ENCODE assay signal across 25 cellular contexts in the genomic region with DNA sequence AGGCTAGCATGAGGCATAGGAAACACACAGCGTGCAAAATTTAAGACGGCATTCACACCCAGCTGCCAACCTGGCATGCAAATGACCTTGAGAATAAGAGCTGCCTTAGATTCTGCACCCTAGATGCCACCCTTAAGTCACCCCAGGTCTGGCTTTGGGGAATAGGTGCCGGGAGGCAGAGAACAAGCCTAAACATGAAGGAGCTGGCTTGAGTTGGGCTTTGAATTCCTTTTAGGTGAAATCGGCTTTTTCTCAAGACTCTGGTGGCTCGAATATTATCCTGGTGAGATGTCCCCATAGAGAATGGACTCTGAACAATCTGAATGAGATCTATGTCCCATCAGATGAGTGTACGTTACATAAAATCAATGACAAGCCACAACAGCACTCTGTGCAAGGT.
"Had no signal": no experiment of that assay in that cellular context is flagged by ENCODE, and none has a peak within 500 bp of the region (broad histone marks: within the 10 kb centered on the region; RNA-seq: fewer than 3 reads in every experiment).

No MANE protein-coding gene starts in this region.

- H3K36me3 ChIP-seq: left ventricle myocardium inferior, ovary, right atrium auricular region, right lobe of liver, thyroid gland, transverse colon, upper lobe of left lung, vagina had no signal

- H3K4me1 Mint-ChIP-seq: immature natural killer cell; stimulated activated memory B cell treated with anti-CD40 and anti-IgM and Interleukin-4, amounts not matched to agents 10 μg/mL and 1 μg/mL and 100 μg/mL, for 72 hours; stimulated activated naive CD8-positive, alpha-beta T cell treated with anti-CD3 and anti-CD28 coated beads, Interleukin-15, amount 100 ng/mL, for 72 hours had no signal

- H3K4me2 ChIP-seq: smooth muscle cell had no signal

- H3K27me3 Mint-ChIP-seq: naive thymus-derived CD4-positive, alpha-beta T cell; stimulated activated memory B cell treated with anti-CD40 and anti-IgM and Interleukin-4, amounts not matched to agents 10 μg/mL and 1 μg/mL and 100 μg/mL, for 72 hours; stimulated activated naive CD8-positive, alpha-beta T cell treated with anti-CD3 and anti-CD28 coated beads, Interleukin-15, amount 100 ng/mL, for 72 hours had no signal

- H3K4me3 ChIP-seq: left ventricle myocardium inferior, lung, mucosa of descending colon, ovary, right atrium auricular region, right lobe of liver, smooth muscle cell, testis, thyroid gland, transverse colon, upper lobe of left lung, vagina had no signal

- H3K9me3 Mint-ChIP-seq: immature natural killer cell had no signal

- H3K27me3 ChIP-seq: ovary, right atrium auricular region, right lobe of liver, testis, thyroid gland, transverse colon, upper lobe of left lung, vagina had no signal

- ATAC-seq: mucosa of descending colon; naive thymus-derived CD4-positive, alpha-beta T cell; natural killer cell treated with Interleukin-12 subunit alpha and Interleukin-12 subunit beta and Interleukin-15 and Interleukin-18, amount 100 ng/mL, for 72 hours; right lobe of liver; stimulated activated memory B cell treated with anti-CD40 and anti-IgM and Interleukin-4, amounts not matched to agents 10 μg/mL and 1 μg/mL and 100 μg/mL, for 72 hours; stimulated activated naive CD8-positive, alpha-beta T cell treated with anti-CD3 and anti-CD28 coated beads, Interleukin-15, amount 100 ng/mL, for 72 hours had no signal

- H3K36me3 Mint-ChIP-seq: immature natural killer cell; natural killer cell treated with Interleukin-12 subunit alpha and Interleukin-12 subunit beta and Interleukin-15 and Interleukin-18, amount 100 ng/mL, for 72 hours; stimulated activated memory B cell treated with anti-CD40 and anti-IgM and Interleukin-4, amounts not matched to agents 10 μg/mL and 1 μg/mL and 100 μg/mL, for 72 hours had no signal

- H3K27ac ChIP-seq: left ventricle myocardium inferior, ovary, right atrium auricular region, right lobe of liver, testis, thyroid gland, transverse colon, upper lobe of left lung, vagina had no signal

- DNase-seq: hypothalamus; immature natural killer cell; left ventricle myocardium inferior; midbrain; mucosa of descending colon; naive thymus-derived CD4-positive, alpha-beta T cell; ovary; right lobe of liver; stimulated activated CD4-positive, alpha-beta T cell treated with anti-CD3 and anti-CD28 coated beads, Interleukin-1b, Interleukin-23, amount 100 ng/mL, for 48 hours; stimulated activated CD4-positive, alpha-beta T cell treated with anti-CD3 and anti-CD28 coated beads, Interleukin-2, amount 100 ng/mL, for 48 hours; stimulated activated CD4-positive, alpha-beta T cell treated with anti-CD3 and anti-CD28 coated beads, Interleukin-4, amount 100 ng/mL, for 4 hours; stimulated activated CD8-positive, alpha-beta memory T cell treated with anti-CD3 and anti-CD28 coated beads, Interleukin-4, amount 100 ng/mL, for 48 hours; stimulated activated naive CD4-positive, alpha-beta T cell treated with Interleukin-2 at 50 U/mL for 16 hours; stimulated activated naive CD8-positive, alpha-beta T cell treated with anti-CD3 and anti-CD28 coated beads, Interleukin-15, amount 100 ng/mL, for 72 hours; testis; thyroid gland; transverse colon had no signal

- H3K27ac Mint-ChIP-seq: immature natural killer cell; natural killer cell treated with Interleukin-12 subunit alpha and Interleukin-12 subunit beta and Interleukin-15 and Interleukin-18, amount 100 ng/mL, for 72 hours; progenitor cell of endocrine pancreas; stimulated activated memory B cell treated with anti-CD40 and anti-IgM and Interleukin-4, amounts not matched to agents 10 μg/mL and 1 μg/mL and 100 μg/mL, for 72 hours; stimulated activated naive CD8-positive, alpha-beta T cell treated with anti-CD3 and anti-CD28 coated beads, Interleukin-15, amount 100 ng/mL, for 72 hours had no signal

- H3K4me1 ChIP-seq: left ventricle myocardium inferior, right atrium auricular region, right lobe of liver, testis, thyroid gland, transverse colon, upper lobe of left lung, vagina had no signal

- H3K4me3 Mint-ChIP-seq: immature natural killer cell; naive thymus-derived CD4-positive, alpha-beta T cell; natural killer cell treated with Interleukin-12 subunit alpha and Interleukin-12 subunit beta and Interleukin-15 and Interleukin-18, amount 100 ng/mL, for 72 hours; stimulated activated memory B cell treated with anti-CD40 and anti-IgM and Interleukin-4, amounts not matched to agents 10 μg/mL and 1 μg/mL and 100 μg/mL, for 72 hours; stimulated activated naive CD8-positive, alpha-beta T cell treated with anti-CD3 and anti-CD28 coated beads, Interleukin-15, amount 100 ng/mL, for 72 hours had no signal
